8 cellular contexts compared by ENCODE assay signal in genomic region chr3:9890249-9891071, GRCh38. TPM values are rescaled to one million over a fixed set of nuclear protein-coding genes. Genes with fewer than 3 reads are reported as not detected.
DNase-seq lines count a peak whose midpoint lies in the region; ATAC-seq, FAIRE-seq and TF ChIP-seq lines count a peak whose summit lies in the region.

Gene JAGN1 (plus strand): TSS chr3:9890610. CDS start chr3:9890723, 113 bp downstream.

- intact Hi-C loops in kidney (cut with DNase I) = no loop called here

- peaks cover 9 to 13% of the 10 kb centered on the region in 2 donors for H3K4me1 ChIP-seq in kidney (ENCODE audit: control insufficient read depth in 1 of 2, insufficient read depth in 1 of 2, low read depth in 1 of 2, low read length in 2 of 2)

- peak within 1 kb of the TSS; percentile 86 to 94 for H3K9ac ChIP-seq in kidney (ENCODE audit: low read length in 2 of 2)

- H3K9me3 ChIP-seq in kidney (ENCODE audit: control insufficient read depth in 1 of 2, low read length in 2 of 2) = no peaks in the 10 kb centered on the region

- FAIRE-seq in kidney (lab: Jason Lieb, UNC) = no peak

- H3K4me3 ChIP-seq in kidney (ENCODE audit: low read length in 2 of 2) = peak within 1 kb of the TSS; percentile 79 to 91

- no peak for TF ChIP-seq CTCF in kidney (IDR thresholded peaks at IDR 0.05; ENCODE audit: borderline replicate concordance, extremely low read depth, insufficient read depth)

- H3K36me3 ChIP-seq in kidney (ENCODE audit: control insufficient read depth in 1 of 2, insufficient read depth in 2 of 2, low read length in 2 of 2) = peaks cover 8 to 11% of the 10 kb centered on the region in 2 donors

- H3K27ac ChIP-seq in kidney (ENCODE audit: low read depth in 2 of 2, low read length in 2 of 2) = peak within 1 kb of the TSS; percentile 97

- DNase-seq in AG08396 (ENCODE audit: low spot score) (peak; percentile 94), NCI-H460 (ENCODE audit: extremely low read depth, low read depth) (peak; percentile 79), cerebellar cortex (ENCODE audit: low spot score) (peak; percentile 89), kidney (peak; percentile 96)
- DNase-seq in activated CD4-positive, alpha-beta T cell treated with anti-CD3 and anti-CD28 coated beads for 1 hour = peak; percentile 85
- peak; percentile 88 to 96 (median 89) for DNase-seq in stimulated activated CD4-positive, alpha-beta T cell treated with anti-CD3 and anti-CD28 coated beads, Interleukin-12 subunit alpha, Interleukin-12 subunit beta, amount 100 ng/mL, for 48 hours (ENCODE audit: low read depth in 2 of 3, low spot score in 1 of 3)

- peak; percentile 78 for ATAC-seq in GM18907 (IDR thresholded peaks at IDR 0.05; ENCODE audit: unreplicated experiment)
- ATAC-seq in HG03139 (IDR thresholded peaks at IDR 0.05; ENCODE audit: unreplicated experiment) = peak; percentile 67

RNA-seq across cellular contexts. Expression of gene JAGN1, which starts in this region (rescaled TPM):
- 30.2 and 35.3 TPM in 2 replicates for total RNA-seq in NCI-H460 (2014; rRNA removed; shearing (Covaris generic))
- polyA plus RNA-seq in NCI-H460 (2014; cell fraction: nucleus; rRNA removed) = 11.4 and 14.4 TPM in 2 replicates
- total RNA-seq in kidney = 30.3 TPM
- polyA plus RNA-seq in kidney (ENCODE audit: insufficient read depth, low read depth, low replicate concordance) = 55.3 TPM

Comparison
In these comparisons a context has a peak if more than half of its experiments do, and no peak if none do; other contexts are left out.
1. Peak in every context shown above with its lines: DNase-seq, ATAC-seq, H3K4me3 ChIP-seq and H3K27ac ChIP-seq.